10 cellular contexts compared by ENCODE assay signal in genomic region chr17:40422990-40423611, GRCh38. TPM values are rescaled to one million over a fixed set of nuclear protein-coding genes. Genes with fewer than 3 reads are reported as not detected.
A peak's percentile ranks its signal among the peaks of the same experiment; 100 is the strongest.
DNase-seq lines count a peak whose midpoint lies in the region; ATAC-seq, FAIRE-seq and TF ChIP-seq lines count a peak whose summit lies in the region.
"Had no signal": no experiment of that assay in that cellular context is flagged by ENCODE, and none has a peak within 500 bp of the region (broad histone marks: within the 10 kb centered on the region; RNA-seq: fewer than 3 reads in every experiment).

No MANE protein-coding gene starts in this region.

- no peaks in the 10 kb centered on the region for H3K27me3 Mint-ChIP-seq in activated CD4-positive, alpha-beta memory T cell treated with anti-CD3 and anti-CD28 coated beads for 36 hours
- peaks cover 12% of the 10 kb centered on the region for H3K27me3 Mint-ChIP-seq in activated CD4-positive, alpha-beta memory T cell treated with anti-CD3 and anti-CD28 coated beads, Interleukin-2, amount 10 ng/mL, durations not matched to agents 7 days and 5 days
- H3K27me3 Mint-ChIP-seq: activated CD8-positive, alpha-beta T cell treated with anti-CD3 and anti-CD28 coated beads for 36 hours had no signal

- H3K27me3 ChIP-seq in esophagus muscularis mucosa (no peaks in the 10 kb centered on the region), gastrocnemius medialis (no peaks in the 10 kb centered on the region), uterus (no peaks in the 10 kb centered on the region)

- H3K4me1 ChIP-seq in esophagus muscularis mucosa = peaks cover 5 to 21% (median 17%) of the 10 kb centered on the region in 4 donors
- H3K4me1 ChIP-seq in gastrocnemius medialis = peaks cover 6 to 12% of the 10 kb centered on the region in 2 donors
- H3K4me1 ChIP-seq in uterus = no peaks in the 10 kb centered on the region

- POLR2A ChIA-PET in activated CD4-positive, alpha-beta memory T cell treated with anti-CD3 and anti-CD28 coated beads for 36 hours (lab: Charles Lee) = no interaction called here
- POLR2A ChIA-PET in activated CD4-positive, alpha-beta memory T cell treated with anti-CD3 and anti-CD28 coated beads, Interleukin-2, amount 10 ng/mL, durations not matched to agents 7 days and 5 days (lab: Charles Lee) = interaction anchor here (0.8 to 7.1 kb wide), 2 partner anchors 94 to 138 kb away, joined by 3 to 61 read pairs; no protein-coding TSS in a partner anchor

- H3K27ac ChIP-seq in esophagus muscularis mucosa (replicated peaks in 1 of 4) (no peak overlapping the region), gastrocnemius medialis (peak overlapping the region in 3 of 4 donors; percentile 16 to 35 (median 30)), uterus (no peak overlapping the region)

- peak; percentile 8 for DNase-seq in activated CD4-positive, alpha-beta memory T cell treated with anti-CD3 and anti-CD28 coated beads for 36 hours
- DNase-seq in activated CD4-positive, alpha-beta memory T cell treated with anti-CD3 and anti-CD28 coated beads, Interleukin-2, amount 10 ng/mL, durations not matched to agents 7 days and 5 days = no peak
- peak; percentile 58 for DNase-seq in NCI-H69 (lab: John Stamatoyannopoulos, UW)
- DNase-seq in esophagus muscularis mucosa (ENCODE audit: extremely low spot score) = peak; percentile 64
- no peak for DNase-seq in gastrocnemius medialis
- DNase-seq in GM12892 (ENCODE audit: insufficient read length) = no peak
- no peak for DNase-seq in uterus
- DNase-seq: activated CD8-positive, alpha-beta T cell treated with anti-CD3 and anti-CD28 coated beads for 36 hours; kidney glomerular epithelial cell had no signal

- H3K9me3 ChIP-seq in esophagus muscularis mucosa (no peaks in the 10 kb centered on the region), gastrocnemius medialis (no peaks in the 10 kb centered on the region), uterus (no peaks in the 10 kb centered on the region)

- 80% methylated on average over 3 of the region's 3 CpGs for WGBS in esophagus muscularis mucosa

- no peak overlapping the region for H3K4me3 ChIP-seq in esophagus muscularis mucosa
- no peak overlapping the region for H3K4me3 ChIP-seq in gastrocnemius medialis
- no peak overlapping the region for H3K4me3 ChIP-seq in uterus

- no peak overlapping the region for H3K4me3 Mint-ChIP-seq in activated CD4-positive, alpha-beta memory T cell treated with anti-CD3 and anti-CD28 coated beads for 36 hours
- no peak overlapping the region for H3K4me3 Mint-ChIP-seq in activated CD4-positive, alpha-beta memory T cell treated with anti-CD3 and anti-CD28 coated beads, Interleukin-2, amount 10 ng/mL, durations not matched to agents 7 days and 5 days
- H3K4me3 Mint-ChIP-seq: activated CD8-positive, alpha-beta T cell treated with anti-CD3 and anti-CD28 coated beads for 36 hours had no signal

- peaks cover 44% of the 10 kb centered on the region for H3K4me1 Mint-ChIP-seq in activated CD4-positive, alpha-beta memory T cell treated with anti-CD3 and anti-CD28 coated beads for 36 hours (ENCODE audit: low read depth)
- peaks cover 46% of the 10 kb centered on the region for H3K4me1 Mint-ChIP-seq in activated CD4-positive, alpha-beta memory T cell treated with anti-CD3 and anti-CD28 coated beads, Interleukin-2, amount 10 ng/mL, durations not matched to agents 7 days and 5 days

- intact Hi-C loops in activated CD4-positive, alpha-beta memory T cell treated with anti-CD3 and anti-CD28 coated beads for 36 hours (cut with micrococcal nuclease) = no loop called here
- intact Hi-C loops in esophagus muscularis mucosa (cut with DNase I) = no loop called here
- intact Hi-C loops in gastrocnemius medialis (cut with DNase I; ENCODE audit: low total_unique reads) = no loop called here
- intact Hi-C loops in uterus (cut with DNase I; ENCODE audit: low total_unique reads) = no loop called here

- H3K27ac Mint-ChIP-seq in activated CD4-positive, alpha-beta memory T cell treated with anti-CD3 and anti-CD28 coated beads for 36 hours = no peak overlapping the region
- no peak overlapping the region for H3K27ac Mint-ChIP-seq in activated CD4-positive, alpha-beta memory T cell treated with anti-CD3 and anti-CD28 coated beads, Interleukin-2, amount 10 ng/mL, durations not matched to agents 7 days and 5 days
- H3K27ac Mint-ChIP-seq: activated CD8-positive, alpha-beta T cell treated with anti-CD3 and anti-CD28 coated beads for 36 hours had no signal

- TF ChIP-seq EP300 in esophagus muscularis mucosa (IDR thresholded peaks at IDR 0.05) = no peak

- CTCF ChIA-PET in activated CD4-positive, alpha-beta memory T cell treated with anti-CD3 and anti-CD28 coated beads for 36 hours (lab: Charles Lee) = interaction anchor here (0.5 to 2.4 kb wide), 5 partner anchors 8 to 110 kb away, joined by 3 to 8 read pairs (median 3); partner anchors contain the start of gene IGFBP4
- CTCF ChIA-PET in activated CD4-positive, alpha-beta memory T cell treated with anti-CD3 and anti-CD28 coated beads, Interleukin-2, amount 10 ng/mL, durations not matched to agents 7 days and 5 days (lab: Charles Lee) = interaction anchor here (1.2 to 1.9 kb wide), 2 partner anchors 9 to 110 kb away, joined by 4 to 5 read pairs; no protein-coding TSS in a partner anchor

- H3K36me3 ChIP-seq in esophagus muscularis mucosa = no peaks in the 10 kb centered on the region
- no peaks in the 10 kb centered on the region for H3K36me3 ChIP-seq in gastrocnemius medialis
- no peaks in the 10 kb centered on the region for H3K36me3 ChIP-seq in uterus

- FAIRE-seq in GM12892 (lab: Jason Lieb, UNC) = no peak

- no peaks in the 10 kb centered on the region for H3K36me3 Mint-ChIP-seq in activated CD4-positive, alpha-beta memory T cell treated with anti-CD3 and anti-CD28 coated beads for 36 hours
- no peaks in the 10 kb centered on the region for H3K36me3 Mint-ChIP-seq in activated CD4-positive, alpha-beta memory T cell treated with anti-CD3 and anti-CD28 coated beads, Interleukin-2, amount 10 ng/mL, durations not matched to agents 7 days and 5 days (ENCODE audit: low read depth)

- ATAC-seq in gastrocnemius medialis (peak; percentile 37 to 43), HG03354 (IDR thresholded peaks at IDR 0.05; ENCODE audit: poor library complexity, severe bottlenecking, unreplicated experiment) (no peak)
- ATAC-seq: activated CD8-positive, alpha-beta T cell treated with anti-CD3 and anti-CD28 coated beads for 36 hours had no signal

- TF ChIP-seq CTCF in esophagus muscularis mucosa (IDR thresholded peaks at IDR 0.05) = no peak
- TF ChIP-seq CTCF in gastrocnemius medialis (IDR thresholded peaks at IDR 0.05 in 4 of 5, conservative IDR thresholded peaks at IDR 0.05 in 1 of 5) = no peak
- no peak for TF ChIP-seq CTCF in uterus (IDR thresholded peaks at IDR 0.05)

- H3K9me3 Mint-ChIP-seq in activated CD4-positive, alpha-beta memory T cell treated with anti-CD3 and anti-CD28 coated beads for 36 hours = no peaks in the 10 kb centered on the region
- no peaks in the 10 kb centered on the region for H3K9me3 Mint-ChIP-seq in activated CD4-positive, alpha-beta memory T cell treated with anti-CD3 and anti-CD28 coated beads, Interleukin-2, amount 10 ng/mL, durations not matched to agents 7 days and 5 days
- H3K9me3 Mint-ChIP-seq: activated CD8-positive, alpha-beta T cell treated with anti-CD3 and anti-CD28 coated beads for 36 hours had no signal

- in situ Hi-C loops in gastrocnemius medialis (cut with MboI; ENCODE audit: low sequenced_read_pairs in 4 of 4) = no loop called here

- TF ChIP-seq POLR2A in esophagus muscularis mucosa (IDR thresholded peaks at IDR 0.05; ENCODE audit: low read depth) (no peak), gastrocnemius medialis (IDR thresholded peaks at IDR 0.05) (no peak), GM12892 (IDR thresholded peaks at IDR 0.05; ENCODE audit: low read depth, low read length) (no peak), uterus (IDR thresholded peaks at IDR 0.05) (no peak)

RNA-seq across cellular contexts. Expression of gene TOP2A, which starts 5.4 kb away (rescaled TPM):
- 100 to 1,000 TPM; 301 to 311 TPM for total RNA-seq in activated CD4-positive, alpha-beta memory T cell treated with anti-CD3 and anti-CD28 coated beads for 36 hours
- 100 to 1,000 TPM; 361 to 373 TPM for total RNA-seq in activated CD4-positive, alpha-beta memory T cell treated with anti-CD3 and anti-CD28 coated beads, Interleukin-2, amount 10 ng/mL, durations not matched to agents 7 days and 5 days
- total RNA-seq in esophagus muscularis mucosa (1 to 10 TPM in 1 of 4 donors, under 1 TPM in 3; under 0.01 to 1.4 (median 0.30) TPM), gastrocnemius medialis (1 to 10 TPM in 2 of 4 donors, under 1 TPM in 2; 0.26 to 1.6 (median 1.0) TPM), uterus (100 to 1,000 TPM in 1 of 4 donors, 1 to 10 TPM in 1, under 1 TPM in 1, not detected in 1; 0.26 to 145 (median 1.9) TPM)
- polyA plus RNA-seq in GM12892 (2012; ENCODE audit: missing spikeins) = 89.2 TPM

RNA-seq across cellular contexts. Expression of gene IGFBP4, which starts 20.1 kb away (rescaled TPM):
- total RNA-seq in activated CD4-positive, alpha-beta memory T cell treated with anti-CD3 and anti-CD28 coated beads for 36 hours = 10 to 100 TPM; 14.6 to 15.5 TPM
- total RNA-seq in activated CD4-positive, alpha-beta memory T cell treated with anti-CD3 and anti-CD28 coated beads, Interleukin-2, amount 10 ng/mL, durations not matched to agents 7 days and 5 days = 10 to 100 TPM; 27.1 to 28.4 TPM
- total RNA-seq in esophagus muscularis mucosa (100 to 1,000 TPM; 258 to 444 (median 268) TPM), gastrocnemius medialis (10 to 100 TPM; 14.5 to 56.8 (median 36.5) TPM), uterus (1,000 to 10,000 TPM in 1 of 4 donors, 100 to 1,000 TPM in 3; 331 to 1,351 (median 418) TPM)
- 3.6 TPM for polyA plus RNA-seq in GM12892 (2012; ENCODE audit: missing spikeins)

RNA-seq across cellular contexts. Expression of gene GJD3, which starts 58.6 kb away (rescaled TPM):
- under 1 TPM in 1 of 2 experiments, not detected in 1; 0.27 TPM for total RNA-seq in activated CD4-positive, alpha-beta memory T cell treated with anti-CD3 and anti-CD28 coated beads for 36 hours
- not detected for total RNA-seq in activated CD4-positive, alpha-beta memory T cell treated with anti-CD3 and anti-CD28 coated beads, Interleukin-2, amount 10 ng/mL, durations not matched to agents 7 days and 5 days
- total RNA-seq in esophagus muscularis mucosa (under 1 TPM in 2 of 4 donors, not detected in 2; 0.40 to 0.50 TPM), gastrocnemius medialis (1 to 10 TPM in 1 of 4 donors, under 1 TPM in 1, not detected in 2; 0.98 to 1.2 TPM), uterus (1 to 10 TPM in 1 of 4 donors, under 1 TPM in 1, not detected in 2; 0.83 to 3.8 TPM)
- polyA plus RNA-seq in GM12892 (2012; ENCODE audit: missing spikeins) = not detected
- total RNA-seq: activated CD8-positive, alpha-beta T cell treated with anti-CD3 and anti-CD28 coated beads for 36 hours had no signal

Comparison
In these comparisons a context has a peak if more than half of its experiments do, and no peak if none do; other contexts are left out.
1. DNase-seq: peak in activated CD4-positive, alpha-beta memory T cell treated with anti-CD3 and anti-CD28 coated beads for 36 hours (single experiment), NCI-H69 (single experiment) and esophagus muscularis mucosa (single experiment); none in activated CD4-positive, alpha-beta memory T cell treated with anti-CD3 and anti-CD28 coated beads, Interleukin-2, amount 10 ng/mL, durations not matched to agents 7 days and 5 days (single experiment), gastrocnemius medialis (0 of 2), GM12892 (single experiment) and uterus (0 of 2).
2. H3K27ac ChIP-seq: peak in gastrocnemius medialis (3 of 4); none in esophagus muscularis mucosa (0 of 4) and uterus (0 of 2).
3. RNA of gene IGFBP4, which starts 20.1 kb away (total RNA-seq): 331 to 1,351 TPM in uterus and 258 to 444 TPM in esophagus muscularis mucosa; 14.5 to 56.8 TPM in gastrocnemius medialis, 27.1 to 28.4 TPM in activated CD4-positive, alpha-beta memory T cell treated with anti-CD3 and anti-CD28 coated beads, Interleukin-2, amount 10 ng/mL, durations not matched to agents 7 days and 5 days and 14.6 to 15.5 TPM in activated CD4-positive, alpha-beta memory T cell treated with anti-CD3 and anti-CD28 coated beads for 36 hours; every median in the first group is over 4 times any median in the second.